14 cellular contexts compared by ENCODE assay signal in genomic region chr6:125471703-125472102, GRCh38.
DNase-seq lines count a peak whose midpoint lies in the region; ATAC-seq, FAIRE-seq and TF ChIP-seq lines count a peak whose summit lies in the region.
"Had no signal": no experiment of that assay in that cellular context is flagged by ENCODE, and none has a peak within 500 bp of the region (broad histone marks: within the 10 kb centered on the region; RNA-seq: fewer than 3 reads in every experiment).

No MANE protein-coding gene starts in this region.

- H3K27ac ChIP-seq in HEK293 (ENCODE audit: extremely low read depth, low read depth, low read length) (no peak overlapping the region), mesendoderm (ENCODE audit: low read depth, low read length) (no peak overlapping the region)

- POLR2A ChIA-PET in HEK293 (lab: Yijun Ruan, JAX) = no interaction called here

- H3K4ac ChIP-seq in mesendoderm (ENCODE audit: low read depth, low read length) = no peak overlapping the region

- no CpG with 5 or more reads among the region's 1 CpG for WGBS in mesendoderm (ENCODE audit: extremely low coverage, insufficient coverage, low lambda C conversion rate)

- no peaks in the 10 kb centered on the region for H3K36me3 ChIP-seq in HEK293 (ENCODE audit: control insufficient read depth in 2 of 2, insufficient read depth in 1 of 2, low read length in 2 of 2)
- H3K36me3 ChIP-seq in bronchial epithelial cell (ENCODE audit: control insufficient read depth, insufficient read depth, low read length) = no peaks in the 10 kb centered on the region
- H3K36me3 ChIP-seq in mesendoderm (ENCODE audit: control insufficient read depth, insufficient read depth, low read length) = no peaks in the 10 kb centered on the region

- no peak overlapping the region for H3K23ac ChIP-seq in mesendoderm (ENCODE audit: low read length)

- H3K9me3 ChIP-seq in HEK293 (ENCODE audit: control insufficient read depth, insufficient read depth, low read depth, low read length) = no peaks in the 10 kb centered on the region

- TF ChIP-seq CTCF in HEK293 (tag by site-specific recombination; IDR thresholded peaks at IDR 0.05) (no peak), bronchial epithelial cell (IDR thresholded peaks at IDR 0.05; ENCODE audit: insufficient read depth, low read length, severe bottlenecking) (no peak), D721Med (IDR thresholded peaks at IDR 0.05; ENCODE audit: insufficient read depth, missing control alignments) (no peak)

- no peak overlapping the region for H2BK15ac ChIP-seq in mesendoderm (replicated peaks; ENCODE audit: low read depth)

- H3K4me3 ChIP-seq in HEK293 (ENCODE audit: low read depth, low read length) (no peak overlapping the region), bronchial epithelial cell (ENCODE audit: low read depth, low read length) (no peak overlapping the region), mesendoderm (ENCODE audit: low read length) (no peak overlapping the region)

- no peak overlapping the region for H3K18ac ChIP-seq in mesendoderm (ENCODE audit: low read length)

- H3K79me1 ChIP-seq in mesendoderm (ENCODE audit: low read length) = no peaks in the 10 kb centered on the region

- no peak overlapping the region for H3K56ac ChIP-seq in mesendoderm (ENCODE audit: low read length)

- H3K27me3 ChIP-seq in bronchial epithelial cell (ENCODE audit: control insufficient read depth, insufficient read depth, low read length) = no peaks in the 10 kb centered on the region
- H3K27me3 ChIP-seq in mesendoderm (ENCODE audit: insufficient read depth, low read length, poor library complexity) = no peaks in the 10 kb centered on the region

- DNase-seq in NCI-H69 (lab: John Stamatoyannopoulos, UW) (peak; percentile 37), bronchial epithelial cell (ENCODE audit: low read depth) (no peak), mesendoderm (peak; percentile 42), D721Med (ENCODE audit: insufficient read length, low spot score) (no peak), iPS-NIHi11 (ENCODE audit: low spot score) (no peak)
- DNase-seq: CD8-positive, alpha-beta T cell; NCI-H1436; NCI-H2029 treated with DMSO at 0.1 percent for 48 hours; NCI-H2227 treated with DMSO at 0.1 percent for 48 hours; NCI-H526 had no signal

- no peak overlapping the region for H2BK5ac ChIP-seq in mesendoderm (ENCODE audit: low read length)

- CTCF ChIA-PET in HEK293 (lab: Yijun Ruan, JAX) = no interaction called here

- H2BK120ac ChIP-seq in mesendoderm (ENCODE audit: low read depth, low read length) = no peak overlapping the region

- H3K4me1 ChIP-seq in HEK293 (ENCODE audit: control insufficient read depth, insufficient read depth, low read length) = no peaks in the 10 kb centered on the region
- H3K4me1 ChIP-seq in mesendoderm (ENCODE audit: control insufficient read depth, low read depth, low read length) = no peaks in the 10 kb centered on the region

- H3K9ac ChIP-seq in mesendoderm (ENCODE audit: low read length) = no peak overlapping the region

- no peak overlapping the region for H4K5ac ChIP-seq in mesendoderm (ENCODE audit: low read length)

- FAIRE-seq in bronchial epithelial cell (lab: Jason Lieb, UNC) (peak; percentile 91), D721Med (lab: Jason Lieb, UNC) (no peak)
- FAIRE-seq: H54 had no signal

- no peak overlapping the region for H2AK5ac ChIP-seq in mesendoderm (ENCODE audit: low read length)

- ATAC-seq in GM19328 (IDR thresholded peaks at IDR 0.05; ENCODE audit: unreplicated experiment) = no peak
- ATAC-seq: CD8-positive, alpha-beta T cell; SK-N-SH treated with all-trans-retinoic acid at 6 μM for 48 hours had no signal

- no peak overlapping the region for H3K4me2 ChIP-seq in mesendoderm (ENCODE audit: low read length)

- no peaks in the 10 kb centered on the region for H3K79me2 ChIP-seq in mesendoderm (ENCODE audit: control insufficient read depth, insufficient read depth, low read length)

- no peak overlapping the region for H4K8ac ChIP-seq in mesendoderm (ENCODE audit: low read depth, low read length)

TF ChIP-seq in HEK293, 187 proteins besides CTCF, POLR2A, EP300 and RAD21 (continues in another document):
- TF ChIP-seq ZNF513 (tag by site-specific recombination; IDR thresholded peaks at IDR 0.05) = no peak
- no peak for TF ChIP-seq ZNF138 (tag by site-specific recombination; IDR thresholded peaks at IDR 0.05; ENCODE audit: borderline replicate concordance)
- no peak for TF ChIP-seq ZNF24 (tag by site-specific recombination; IDR thresholded peaks at IDR 0.05)
- TF ChIP-seq ZNF624 (tag by site-specific recombination; IDR thresholded peaks at IDR 0.05) = no peak
- TF ChIP-seq ZNF350 (tag by site-specific recombination; IDR thresholded peaks at IDR 0.05) = no peak
- no peak for TF ChIP-seq ZNF311 (tag by site-specific recombination; IDR thresholded peaks at IDR 0.05; ENCODE audit: borderline replicate concordance)
- TF ChIP-seq PRDM6 (tag by site-specific recombination; IDR thresholded peaks at IDR 0.05) = 0 out of 2 replicates have a peak, but pooled peaks have one; percentile 16
- TF ChIP-seq ZNF157 (tag by site-specific recombination; IDR thresholded peaks at IDR 0.05) = no peak
- TF ChIP-seq WT1 (tag by site-specific recombination; IDR thresholded peaks at IDR 0.05) = no peak
- TF ChIP-seq ZNF302 (tag by site-specific recombination; IDR thresholded peaks at IDR 0.05; ENCODE audit: low read depth) = no peak
- TF ChIP-seq ZNF366 (tag by site-specific recombination; conservative IDR thresholded peaks at IDR 0.05) = 0 out of 2 replicates have a peak, but pooled peaks have one; percentile 20
- TF ChIP-seq ZNF585B (tag by site-specific recombination; IDR thresholded peaks at IDR 0.05) = no peak
- TF ChIP-seq ZNF596 (tag by site-specific recombination; IDR thresholded peaks at IDR 0.05) = no peak
- TF ChIP-seq ZNF202 (tag by site-specific recombination; IDR thresholded peaks at IDR 0.05; ENCODE audit: borderline replicate concordance) = no peak
- no peak for TF ChIP-seq ZNF501 (tag by site-specific recombination; IDR thresholded peaks at IDR 0.05)
- TF ChIP-seq ZNF175 (tag by site-specific recombination; IDR thresholded peaks at IDR 0.05) = no peak
- no peak for TF ChIP-seq SALL2 (tag by site-specific recombination; IDR thresholded peaks at IDR 0.05; ENCODE audit: borderline replicate concordance)
- TF ChIP-seq ZBTB44 (tag by site-specific recombination; IDR thresholded peaks at IDR 0.05) = 0 out of 2 replicates have a peak, but pooled peaks have one; percentile 17
- 0 out of 2 replicates have a peak, but pooled peaks have one; percentile 42 for TF ChIP-seq ZNF169 (tag by site-specific recombination; IDR thresholded peaks at IDR 0.05)
- peak; percentile 36 for TF ChIP-seq ZBTB17 (tag by site-specific recombination; IDR thresholded peaks at IDR 0.05)
- no peak for TF ChIP-seq ZBTB1 (tag by site-specific recombination; IDR thresholded peaks at IDR 0.05)
- no peak for TF ChIP-seq ZFP37 (tag by site-specific recombination; IDR thresholded peaks at IDR 0.05)
- TF ChIP-seq ZNF274 (IDR thresholded peaks at IDR 0.05; ENCODE audit: low read length) = no peak
- TF ChIP-seq ZNF274 (tag by site-specific recombination; IDR thresholded peaks at IDR 0.05; ENCODE audit: borderline replicate concordance) = no peak
- no peak for TF ChIP-seq ZNF354C (tag by site-specific recombination; IDR thresholded peaks at IDR 0.05; ENCODE audit: borderline replicate concordance, low read depth)
- no peak; the same call in 1 of the 2 replicates for TF ChIP-seq ZNF404 (tag by site-specific recombination; IDR thresholded peaks at IDR 0.05)

Comparison
In these comparisons a context has a peak if more than half of its experiments do, and no peak if none do; other contexts are left out.
1. DNase-seq: peak in NCI-H69 (single experiment) and mesendoderm (single experiment); none in bronchial epithelial cell (single experiment), D721Med (single experiment) and iPS-NIHi11 (single experiment).